ENCODE assay signal across 1 cellular context in genomic region chr2:15599994-15600393, GRCh38.
TF ChIP-seq lines count a peak whose summit lies in the region.

No MANE protein-coding gene starts in this region.

TF ChIP-seq in K562, 482 proteins besides CTCF, POLR2A, EP300 and RAD21:
- TF ChIP-seq, protein P1, sequence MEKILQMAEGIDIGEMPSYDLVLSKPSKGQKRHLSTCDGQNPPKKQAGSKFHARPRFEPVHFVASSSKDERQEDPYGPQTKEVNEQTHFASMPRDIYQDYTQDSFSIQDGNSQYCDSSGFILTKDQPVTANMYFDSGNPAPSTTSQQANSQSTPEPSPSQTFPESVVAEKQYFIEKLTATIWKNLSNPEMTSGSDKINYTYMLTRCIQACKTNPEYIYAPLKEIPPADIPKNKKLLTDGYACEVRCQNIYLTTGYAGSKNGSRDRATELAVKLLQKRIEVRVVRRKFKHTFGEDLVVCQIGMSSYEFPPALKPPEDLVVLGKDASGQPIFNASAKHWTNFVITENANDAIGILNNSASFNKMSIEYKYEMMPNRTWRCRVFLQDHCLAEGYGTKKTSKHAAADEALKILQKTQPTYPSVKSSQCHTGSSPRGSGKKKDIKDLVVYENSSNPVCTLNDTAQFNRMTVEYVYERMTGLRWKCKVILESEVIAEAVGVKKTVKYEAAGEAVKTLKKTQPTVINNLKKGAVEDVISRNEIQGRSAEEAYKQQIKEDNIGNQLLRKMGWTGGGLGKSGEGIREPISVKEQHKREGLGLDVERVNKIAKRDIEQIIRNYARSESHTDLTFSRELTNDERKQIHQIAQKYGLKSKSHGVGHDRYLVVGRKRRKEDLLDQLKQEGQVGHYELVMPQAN (IDR thresholded peaks at IDR 0.05; ENCODE audit: borderline replicate concordance), result no peak
- 0 out of 2 replicates have a peak, but pooled peaks have one; percentile 10 for TF ChIP-seq POLR2AphosphoS5 (IDR thresholded peaks at IDR 0.05; ENCODE audit: control insufficient read depth, insufficient read depth, low read depth, low read length)
